18 cellular contexts compared by ENCODE assay signal in genomic region chrX:97987979-97988378, GRCh38.
"Had no signal": no experiment of that assay in that cellular context is flagged by ENCODE, and none has a peak within 500 bp of the region (broad histone marks: within the 10 kb centered on the region; RNA-seq: fewer than 3 reads in every experiment).

No MANE protein-coding gene starts in this region.

- H3K4me3 ChIP-seq: esophagus muscularis mucosa, gastrocnemius medialis, psoas muscle, right lobe of liver, tibial artery, upper lobe of left lung, uterus had no signal

- H3K36me3 ChIP-seq: esophagus muscularis mucosa, gastrocnemius medialis, neutrophil, right lobe of liver, tibial artery, upper lobe of left lung, uterus had no signal

- H3K9me3 ChIP-seq: esophagus muscularis mucosa, gastrocnemius medialis, neutrophil, psoas muscle, right lobe of liver, tibial artery, uterus had no signal

- ATAC-seq: effector memory CD8-positive, alpha-beta T cell; gastrocnemius medialis; left lobe of liver; naive thymus-derived CD8-positive, alpha-beta T cell; psoas muscle; right lobe of liver; stimulated activated memory B cell treated with anti-CD40 and anti-IgM and Interleukin-4, amounts not matched to agents 10 μg/mL and 1 μg/mL and 100 μg/mL, for 72 hours had no signal

- DNase-seq: effector memory CD8-positive, alpha-beta T cell; gastrocnemius medialis; glutamatergic neuron; islet precursor cell; mammary epithelial cell; naive thymus-derived CD8-positive, alpha-beta T cell; psoas muscle; retina; right lobe of liver; stimulated activated CD4-positive, alpha-beta T cell treated with anti-CD3 and anti-CD28 coated beads, Interleukin-4, amount 100 ng/mL, for 24 hours; tibial artery; upper lobe of left lung; uterus had no signal

- H3K27me3 ChIP-seq: esophagus muscularis mucosa, neutrophil, tibial artery, upper lobe of left lung, uterus had no signal

- H3K27ac ChIP-seq: epithelial cell of prostate, esophagus muscularis mucosa, gastrocnemius medialis, neutrophil, psoas muscle, right lobe of liver, tibial artery, upper lobe of left lung, uterus had no signal

- H3K4me1 ChIP-seq: gastrocnemius medialis, psoas muscle, right lobe of liver, tibial artery, upper lobe of left lung, uterus had no signal
